In genomic region chr5:57173318-57174127, GRCh38 we compare ENCODE assay signal across 8 cellular contexts. TPM values are rescaled to one million over a fixed set of nuclear protein-coding genes. Genes with fewer than 3 reads are reported as not detected.
A peak's percentile ranks its signal among the peaks of the same experiment; 100 is the strongest.
DNase-seq lines count a peak whose midpoint lies in the region; TF ChIP-seq lines count a peak whose summit lies in the region.

Gene GPBP1 (plus strand): TSS chr5:57174059. CDS start chr5:57214131, 40,072 bp downstream.

- POLR2A ChIA-PET in activated CD8-positive, alpha-beta memory T cell treated with anti-CD3 and anti-CD28 coated beads for 36 hours (lab: Charles Lee) = interaction anchor here (1.3 to 1.5 kb wide), 3 partner anchors 46 to 263 kb away, joined by 6 to 10 read pairs (median 6); no protein-coding TSS in a partner anchor

- no peak for TF ChIP-seq CTCF in GM20000 (IDR thresholded peaks at IDR 0.05; ENCODE audit: extremely low read depth, missing control alignments)

- CTCF ChIA-PET in activated CD8-positive, alpha-beta memory T cell treated with anti-CD3 and anti-CD28 coated beads for 36 hours (lab: Charles Lee) = no interaction called here

- DNase-seq in CMK (ENCODE audit: low read depth) (peak; percentile 95), GM20000 (ENCODE audit: low spot score) (peak; percentile 97), HT-29 (ENCODE audit: low spot score) (peak; percentile 98), NOMO-1 (lab: John Stamatoyannopoulos, UW; ENCODE audit: unreplicated experiment in 2 of 2) (peak; percentile 98 to 99), medulla oblongata (ENCODE audit: extremely low spot score) (peak; percentile 99)
- DNase-seq in effector memory CD4-positive, alpha-beta T cell = peak; percentile 98 to 99 (median 99)
- peak; percentile 96 for DNase-seq in stimulated activated CD8-positive, alpha-beta memory T cell treated with anti-CD3 and anti-CD28 coated beads, Interleukin-12 subunit alpha, Interleukin-12 subunit beta, amount 100 ng/mL, for 1 hour (ENCODE audit: low read depth)

- no peaks in the 10 kb centered on the region for H3K27me3 ChIP-seq in effector memory CD4-positive, alpha-beta T cell (replicated peaks; ENCODE audit: control insufficient read depth, insufficient read depth, low read length, poor library complexity, severe bottlenecking)

- H3K4me3 ChIP-seq in effector memory CD4-positive, alpha-beta T cell (ENCODE audit: insufficient read depth, low read depth, low read length, poor library complexity, severe bottlenecking) = peak within 1 kb of the TSS; percentile 93

- H3K4me1 ChIP-seq in effector memory CD4-positive, alpha-beta T cell (ENCODE audit: control insufficient read depth, insufficient read depth, low read length, poor library complexity, severe bottlenecking) = peaks cover 5% of the 10 kb centered on the region

- H3K9me3 ChIP-seq in effector memory CD4-positive, alpha-beta T cell (ENCODE audit: control insufficient read depth, low read length) = no peaks in the 10 kb centered on the region

- H3K27ac ChIP-seq in effector memory CD4-positive, alpha-beta T cell (ENCODE audit: insufficient read depth, low read length, poor library complexity, severe bottlenecking) = peak within 1 kb of the TSS; percentile 100

- no peaks in the 10 kb centered on the region for H3K36me3 ChIP-seq in effector memory CD4-positive, alpha-beta T cell (ENCODE audit: control insufficient read depth, insufficient read depth, low read length)

RNA-seq across cellular contexts. Expression of gene GPBP1, which starts in this region (rescaled TPM):
- total RNA-seq in HT-29 (2014; rRNA removed; shearing (Covaris generic)) = 28.9 and 29.3 TPM in 2 replicates
- 10 to 100 TPM; 78.5 to 78.7 TPM for total RNA-seq in activated CD8-positive, alpha-beta memory T cell treated with anti-CD3 and anti-CD28 coated beads for 36 hours

Comparison
In these comparisons a context has a peak if more than half of its experiments do, and no peak if none do; other contexts are left out.
1. Peak in every context shown above with its lines: DNase-seq, H3K4me3 ChIP-seq and H3K27ac ChIP-seq.